Comparison of ENCODE assay signal across 32 cellular contexts in the genomic region with DNA sequence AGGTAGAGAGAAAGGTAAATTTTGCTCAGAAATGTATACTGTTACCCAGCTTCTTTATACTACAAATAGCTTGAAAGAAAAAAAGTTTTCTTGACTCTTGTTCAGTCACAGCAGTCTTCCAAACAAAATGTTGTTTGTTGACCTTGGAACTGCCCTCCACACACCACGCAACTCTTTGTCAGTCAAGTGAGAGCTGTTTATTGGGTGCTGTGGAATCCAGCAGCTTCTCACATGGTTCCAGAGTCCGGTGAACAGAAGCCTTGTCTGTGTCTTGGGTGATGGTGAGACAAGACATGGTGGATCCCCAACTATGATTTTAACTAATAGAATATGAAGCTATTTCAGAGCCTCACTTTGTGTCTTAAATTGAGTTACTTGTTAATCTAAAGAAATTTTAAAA.
"Had no signal": no experiment of that assay in that cellular context is flagged by ENCODE, and none has a peak within 500 bp of the region (broad histone marks: within the 10 kb centered on the region; RNA-seq: fewer than 3 reads in every experiment).

No MANE protein-coding gene starts in this region.

- H3K4me1 ChIP-seq: pancreas, psoas muscle, spleen, suprapubic skin, testis, transverse colon, upper lobe of right lung, uterus had no signal

- H3K27me3 Mint-ChIP-seq: natural killer cell treated with Interleukin-12 subunit alpha and Interleukin-12 subunit beta and Interleukin-15 and Interleukin-18, amount 100 ng/mL, for 72 hours; progenitor cell of endocrine pancreas; stimulated activated memory B cell treated with anti-CD40 and anti-IgM and Interleukin-4, amounts not matched to agents 10 μg/mL and 1 μg/mL and 100 μg/mL, for 72 hours; stimulated activated naive CD8-positive, alpha-beta T cell treated with anti-CD3 and anti-CD28 coated beads, Interleukin-15, amount 100 ng/mL, for 72 hours; type B pancreatic cell had no signal

- H3K9me3 Mint-ChIP-seq: stimulated activated memory B cell treated with anti-CD40 and anti-IgM and Interleukin-4, amounts not matched to agents 10 μg/mL and 1 μg/mL and 100 μg/mL, for 72 hours; stimulated activated naive CD8-positive, alpha-beta T cell treated with anti-CD3 and anti-CD28 coated beads, Interleukin-15, amount 100 ng/mL, for 72 hours had no signal

- H3K36me3 Mint-ChIP-seq: naive thymus-derived CD4-positive, alpha-beta T cell; natural killer cell treated with Interleukin-12 subunit alpha and Interleukin-12 subunit beta and Interleukin-15 and Interleukin-18, amount 100 ng/mL, for 72 hours; stimulated activated memory B cell treated with anti-CD40 and anti-IgM and Interleukin-4, amounts not matched to agents 10 μg/mL and 1 μg/mL and 100 μg/mL, for 72 hours had no signal

- H3K4me3 ChIP-seq: pancreas, psoas muscle, skin epidermis, smooth muscle cell, spleen, suprapubic skin, testis, tibial artery, transverse colon, upper lobe of right lung, uterus had no signal

- H3K4me1 Mint-ChIP-seq: naive thymus-derived CD4-positive, alpha-beta T cell; nephron progenitor cell; stimulated activated memory B cell treated with anti-CD40 and anti-IgM and Interleukin-4, amounts not matched to agents 10 μg/mL and 1 μg/mL and 100 μg/mL, for 72 hours; stimulated activated naive CD8-positive, alpha-beta T cell treated with anti-CD3 and anti-CD28 coated beads, Interleukin-15, amount 100 ng/mL, for 72 hours had no signal

- H3K9me3 ChIP-seq: neutrophil, pancreas, psoas muscle, suprapubic skin, testis, tibial artery, transverse colon, upper lobe of right lung, uterus had no signal

- H3K27ac ChIP-seq: neutrophil, pancreas, psoas muscle, skin epidermis, spleen, suprapubic skin, testis, tibial artery, transverse colon, upper lobe of right lung, uterus had no signal

- H3K27ac Mint-ChIP-seq: naive thymus-derived CD4-positive, alpha-beta T cell; natural killer cell treated with Interleukin-12 subunit alpha and Interleukin-12 subunit beta and Interleukin-15 and Interleukin-18, amount 100 ng/mL, for 72 hours; nephron progenitor cell; progenitor cell of endocrine pancreas; stimulated activated memory B cell treated with anti-CD40 and anti-IgM and Interleukin-4, amounts not matched to agents 10 μg/mL and 1 μg/mL and 100 μg/mL, for 72 hours; stimulated activated naive CD8-positive, alpha-beta T cell treated with anti-CD3 and anti-CD28 coated beads, Interleukin-15, amount 100 ng/mL, for 72 hours; type B pancreatic cell had no signal

- H3K4me2 ChIP-seq: smooth muscle cell had no signal

- H3K36me3 ChIP-seq: neutrophil, pancreas, spleen, suprapubic skin, tibial artery, transverse colon, upper lobe of right lung, uterus had no signal

- H3K4me3 Mint-ChIP-seq: naive thymus-derived CD4-positive, alpha-beta T cell; natural killer cell treated with Interleukin-12 subunit alpha and Interleukin-12 subunit beta and Interleukin-15 and Interleukin-18, amount 100 ng/mL, for 72 hours; nephron progenitor cell; neural crest cell; stimulated activated memory B cell treated with anti-CD40 and anti-IgM and Interleukin-4, amounts not matched to agents 10 μg/mL and 1 μg/mL and 100 μg/mL, for 72 hours; stimulated activated naive CD8-positive, alpha-beta T cell treated with anti-CD3 and anti-CD28 coated beads, Interleukin-15, amount 100 ng/mL, for 72 hours; type B pancreatic cell had no signal

- ATAC-seq: naive thymus-derived CD4-positive, alpha-beta T cell; natural killer cell treated with Interleukin-12 subunit alpha and Interleukin-12 subunit beta and Interleukin-15 and Interleukin-18, amount 100 ng/mL, for 72 hours; psoas muscle; sciatic nerve; stimulated activated memory B cell treated with anti-CD40 and anti-IgM and Interleukin-4, amounts not matched to agents 10 μg/mL and 1 μg/mL and 100 μg/mL, for 72 hours; stimulated activated naive CD8-positive, alpha-beta T cell treated with anti-CD3 and anti-CD28 coated beads, Interleukin-15, amount 100 ng/mL, for 72 hours; stimulated activated naive CD8-positive, alpha-beta T cell treated with anti-CD3 and anti-CD28 coated beads, Interleukin-15, Interleukin-2, amounts not matched to agents 100 U/mL and 50 U/mL, for 24 hours; upper lobe of right lung had no signal

- H3K27me3 ChIP-seq: neutrophil, pancreas, spleen, suprapubic skin, testis, tibial artery, transverse colon, upper lobe of right lung, uterus had no signal

- DNase-seq: naive thymus-derived CD4-positive, alpha-beta T cell; nephron progenitor cell; nucleus accumbens; pancreas; posterior cingulate gyrus; psoas muscle; right cardiac atrium; spleen; stimulated activated CD4-positive, alpha-beta T cell treated with anti-CD3 and anti-CD28 coated beads, Interleukin-12 subunit alpha, Interleukin-12 subunit beta, amount 100 ng/mL, for 4 hours; stimulated activated CD4-positive, alpha-beta T cell treated with anti-CD3 and anti-CD28 coated beads, Interleukin-1b, Interleukin-23, amount 100 ng/mL, for 48 hours; stimulated activated CD4-positive, alpha-beta T cell treated with anti-CD3 and anti-CD28 coated beads, Interleukin-4, amount 100 ng/mL, for 1 hour; stimulated activated CD4-positive, alpha-beta T cell treated with anti-CD3 and anti-CD28 coated beads, Interleukin-4, amount 100 ng/mL, for 4 hours; stimulated activated CD8-positive, alpha-beta memory T cell treated with anti-CD3 and anti-CD28 coated beads, Interleukin-4, amount 100 ng/mL, for 48 hours; stimulated activated naive CD4-positive, alpha-beta T cell; stimulated activated naive CD8-positive, alpha-beta T cell treated with anti-CD3 and anti-CD28 coated beads, Interleukin-15, amount 100 ng/mL, for 72 hours; stimulated activated naive CD8-positive, alpha-beta T cell treated with anti-CD3 and anti-CD28 coated beads, Interleukin-15, Interleukin-2, amounts not matched to agents 100 U/mL and 50 U/mL, for 24 hours; substantia nigra; testis; tibial artery; transverse colon; upper lobe of right lung; uterus had no signal
